ENCODE assay signal across 1 cellular context in the genomic region with DNA sequence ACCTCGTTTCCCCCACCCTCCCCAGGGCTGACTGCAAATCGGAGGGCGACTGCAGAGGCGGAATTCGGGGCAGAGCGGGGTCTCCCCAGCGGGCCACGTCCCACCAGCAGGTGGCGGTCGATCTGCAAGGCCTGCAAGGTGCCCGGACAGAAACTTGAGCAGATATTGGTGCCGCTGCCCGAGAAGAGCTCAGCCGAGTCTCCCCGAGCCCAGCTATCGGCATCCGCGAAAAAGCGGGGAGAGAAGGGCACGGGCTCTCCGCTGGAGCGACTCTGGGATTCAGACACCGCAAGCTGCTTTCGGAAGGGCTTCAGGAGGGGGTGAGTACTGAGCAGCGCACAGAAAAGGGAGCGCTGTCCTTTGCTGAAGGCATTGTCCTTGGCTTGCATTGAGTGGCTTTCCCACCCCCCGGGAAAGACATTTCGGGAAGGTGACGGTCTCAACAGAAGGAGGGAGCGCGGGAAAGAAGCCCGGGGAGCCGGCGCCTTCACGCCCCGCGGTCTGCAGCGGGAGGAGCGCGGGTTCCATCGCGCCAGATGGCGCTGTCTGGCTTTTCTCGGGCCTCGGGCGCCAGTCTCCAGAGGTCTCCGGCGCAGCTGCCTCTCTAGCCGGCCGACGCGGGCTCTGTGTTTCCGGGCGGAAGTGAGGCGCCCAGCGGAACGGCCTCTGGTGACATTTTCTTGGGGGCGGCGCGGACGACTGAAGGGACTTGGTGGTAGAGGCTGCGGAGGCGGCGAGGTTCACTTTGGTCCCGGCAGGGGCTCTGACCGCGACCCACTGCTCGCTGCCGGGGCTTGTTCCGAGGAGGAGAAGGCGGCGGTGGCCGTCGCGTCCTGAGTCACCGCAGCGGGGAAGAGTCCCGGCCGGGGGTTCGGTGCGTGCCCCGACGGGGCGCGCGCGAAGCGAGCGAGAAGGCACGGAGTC.
TF ChIP-seq lines count a peak whose summit lies in the region.

No MANE protein-coding gene starts in this region.

TF ChIP-seq in K562, 482 proteins besides CTCF, POLR2A, EP300 and RAD21 (continued from another document and continues in another):
- TF ChIP-seq, protein P1, sequence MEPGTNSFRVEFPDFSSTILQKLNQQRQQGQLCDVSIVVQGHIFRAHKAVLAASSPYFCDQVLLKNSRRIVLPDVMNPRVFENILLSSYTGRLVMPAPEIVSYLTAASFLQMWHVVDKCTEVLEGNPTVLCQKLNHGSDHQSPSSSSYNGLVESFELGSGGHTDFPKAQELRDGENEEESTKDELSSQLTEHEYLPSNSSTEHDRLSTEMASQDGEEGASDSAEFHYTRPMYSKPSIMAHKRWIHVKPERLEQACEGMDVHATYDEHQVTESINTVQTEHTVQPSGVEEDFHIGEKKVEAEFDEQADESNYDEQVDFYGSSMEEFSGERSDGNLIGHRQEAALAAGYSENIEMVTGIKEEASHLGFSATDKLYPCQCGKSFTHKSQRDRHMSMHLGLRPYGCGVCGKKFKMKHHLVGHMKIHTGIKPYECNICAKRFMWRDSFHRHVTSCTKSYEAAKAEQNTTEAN (CRISPR knock-in tag; IDR thresholded peaks at IDR 0.05), result no peak
- no peak for TF ChIP-seq ZNF77 (CRISPR knock-in tag; IDR thresholded peaks at IDR 0.05)
- TF ChIP-seq HOXB6 (CRISPR knock-in tag; IDR thresholded peaks at IDR 0.05; ENCODE audit: borderline replicate concordance), result no peak
- TF ChIP-seq LCOR (CRISPR knock-in tag; IDR thresholded peaks at IDR 0.05), result 0 out of 2 replicates have a peak, but pooled peaks have one; percentile 15
- no peak for TF ChIP-seq ZNF23 (CRISPR knock-in tag; IDR thresholded peaks at IDR 0.05)
- no peak for TF ChIP-seq HNRNPL (IDR thresholded peaks at IDR 0.05; ENCODE audit: low read depth, low read length)
- TF ChIP-seq THRAP3 (IDR thresholded peaks at IDR 0.05; ENCODE audit: borderline replicate concordance), result no peak
- no peak for TF ChIP-seq CEBPG (CRISPR knock-in tag; IDR thresholded peaks at IDR 0.05)
- no peak for TF ChIP-seq CEBPG (tag; conservative IDR thresholded peaks at IDR 0.05 in 1 of 2, IDR thresholded peaks at IDR 0.05 in 1 of 2)
- no peak for TF ChIP-seq PHTF2 (CRISPR knock-in tag; IDR thresholded peaks at IDR 0.05)
- TF ChIP-seq ZNF316 (IDR thresholded peaks at IDR 0.05), result no peak
- TF ChIP-seq, protein P2, sequence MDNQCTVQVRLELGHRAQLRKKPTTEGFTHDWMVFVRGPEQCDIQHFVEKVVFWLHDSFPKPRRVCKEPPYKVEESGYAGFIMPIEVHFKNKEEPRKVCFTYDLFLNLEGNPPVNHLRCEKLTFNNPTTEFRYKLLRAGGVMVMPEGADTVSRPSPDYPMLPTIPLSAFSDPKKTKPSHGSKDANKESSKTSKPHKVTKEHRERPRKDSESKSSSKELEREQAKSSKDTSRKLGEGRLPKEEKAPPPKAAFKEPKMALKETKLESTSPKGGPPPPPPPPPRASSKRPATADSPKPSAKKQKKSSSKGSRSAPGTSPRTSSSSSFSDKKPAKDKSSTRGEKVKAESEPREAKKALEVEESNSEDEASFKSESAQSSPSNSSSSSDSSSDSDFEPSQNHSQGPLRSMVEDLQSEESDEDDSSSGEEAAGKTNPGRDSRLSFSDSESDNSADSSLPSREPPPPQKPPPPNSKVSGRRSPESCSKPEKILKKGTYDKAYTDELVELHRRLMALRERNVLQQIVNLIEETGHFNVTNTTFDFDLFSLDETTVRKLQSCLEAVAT (IDR thresholded peaks at IDR 0.05), result no peak; a peak in 1 of 4 replicates
- TF ChIP-seq, protein P3, sequence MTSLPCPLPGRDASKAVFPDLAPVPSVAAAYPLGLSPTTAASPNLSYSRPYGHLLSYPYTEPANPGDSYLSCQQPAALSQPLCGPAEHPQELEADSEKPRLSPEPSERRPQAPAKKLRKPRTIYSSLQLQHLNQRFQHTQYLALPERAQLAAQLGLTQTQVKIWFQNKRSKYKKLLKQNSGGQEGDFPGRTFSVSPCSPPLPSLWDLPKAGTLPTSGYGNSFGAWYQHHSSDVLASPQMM (CRISPR knock-in tag; IDR thresholded peaks at IDR 0.05), result no peak
- TF ChIP-seq STAT5B (CRISPR knock-in tag; IDR thresholded peaks at IDR 0.05), result no peak
- TF ChIP-seq, protein P4, sequence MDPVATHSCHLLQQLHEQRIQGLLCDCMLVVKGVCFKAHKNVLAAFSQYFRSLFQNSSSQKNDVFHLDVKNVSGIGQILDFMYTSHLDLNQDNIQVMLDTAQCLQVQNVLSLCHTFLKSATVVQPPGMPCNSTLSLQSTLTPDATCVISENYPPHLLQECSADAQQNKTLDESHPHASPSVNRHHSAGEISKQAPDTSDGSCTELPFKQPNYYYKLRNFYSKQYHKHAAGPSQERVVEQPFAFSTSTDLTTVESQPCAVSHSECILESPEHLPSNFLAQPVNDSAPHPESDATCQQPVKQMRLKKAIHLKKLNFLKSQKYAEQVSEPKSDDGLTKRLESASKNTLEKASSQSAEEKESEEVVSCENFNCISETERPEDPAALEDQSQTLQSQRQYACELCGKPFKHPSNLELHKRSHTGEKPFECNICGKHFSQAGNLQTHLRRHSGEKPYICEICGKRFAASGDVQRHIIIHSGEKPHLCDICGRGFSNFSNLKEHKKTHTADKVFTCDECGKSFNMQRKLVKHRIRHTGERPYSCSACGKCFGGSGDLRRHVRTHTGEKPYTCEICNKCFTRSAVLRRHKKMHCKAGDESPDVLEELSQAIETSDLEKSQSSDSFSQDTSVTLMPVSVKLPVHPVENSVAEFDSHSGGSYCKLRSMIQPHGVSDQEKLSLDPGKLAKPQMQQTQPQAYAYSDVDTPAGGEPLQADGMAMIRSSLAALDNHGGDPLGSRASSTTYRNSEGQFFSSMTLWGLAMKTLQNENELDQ (CRISPR knock-in tag; IDR thresholded peaks at IDR 0.05; ENCODE audit: borderline replicate concordance), result no peak
- TF ChIP-seq HIVEP1 (CRISPR knock-in tag; IDR thresholded peaks at IDR 0.05), result no peak
- no peak for TF ChIP-seq TARDBP (IDR thresholded peaks at IDR 0.05)
- TF ChIP-seq ZNF76 (CRISPR knock-in tag; IDR thresholded peaks at IDR 0.05; ENCODE audit: borderline replicate concordance), result no peak
- TF ChIP-seq NFRKB (IDR thresholded peaks at IDR 0.05; ENCODE audit: low read depth), result peak; percentile 62; the same call in 1 of the 2 replicates
- no peak for TF ChIP-seq ERF (CRISPR knock-in tag; IDR thresholded peaks at IDR 0.05)
- TF ChIP-seq HDAC8 (tag; IDR thresholded peaks at IDR 0.05), result no peak
- no peak for TF ChIP-seq BHLHE40 (IDR thresholded peaks at IDR 0.05; ENCODE audit: low read length)
- TF ChIP-seq RBM39 (optimal IDR thresholded peaks at IDR 0.05; ENCODE audit: low read depth, low read length), result no peak
- peak; percentile 59 for TF ChIP-seq TBP (optimal IDR thresholded peaks at IDR 0.05; ENCODE audit: low read depth, low read length)
- TF ChIP-seq SLC30A9 (CRISPR knock-in tag; IDR thresholded peaks at IDR 0.05), result no peak
- no peak for TF ChIP-seq NR3C1 (CRISPR knock-in tag; IDR thresholded peaks at IDR 0.05)
- no peak for TF ChIP-seq CHD4 (IDR thresholded peaks at IDR 0.05; ENCODE audit: insufficient read depth, insufficient replicate concordance, low read depth, low read length, poor library complexity, severe bottlenecking)
- TF ChIP-seq, protein P5, sequence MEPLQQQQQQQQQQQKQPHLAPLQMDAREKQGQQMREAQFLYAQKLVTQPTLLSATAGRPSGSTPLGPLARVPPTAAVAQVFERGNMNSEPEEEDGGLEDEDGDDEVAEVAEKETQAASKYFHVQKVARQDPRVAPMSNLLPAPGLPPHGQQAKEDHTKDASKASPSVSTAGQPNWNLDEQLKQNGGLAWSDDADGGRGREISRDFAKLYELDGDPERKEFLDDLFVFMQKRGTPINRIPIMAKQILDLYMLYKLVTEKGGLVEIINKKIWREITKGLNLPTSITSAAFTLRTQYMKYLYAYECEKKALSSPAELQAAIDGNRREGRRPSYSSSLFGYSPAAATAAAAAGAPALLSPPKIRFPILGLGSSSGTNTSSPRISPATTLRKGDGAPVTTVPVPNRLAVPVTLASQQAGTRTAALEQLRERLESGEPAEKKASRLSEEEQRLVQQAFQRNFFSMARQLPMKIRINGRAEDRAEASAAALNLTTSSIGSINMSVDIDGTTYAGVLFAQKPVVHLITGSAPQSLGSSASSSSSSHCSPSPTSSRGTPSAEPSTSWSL (CRISPR knock-in tag; IDR thresholded peaks at IDR 0.05; ENCODE audit: borderline replicate concordance), result no peak
- TF ChIP-seq ARHGAP35 (IDR thresholded peaks at IDR 0.05; ENCODE audit: partially characterized antibody), result no peak
- TF ChIP-seq, protein P6, sequence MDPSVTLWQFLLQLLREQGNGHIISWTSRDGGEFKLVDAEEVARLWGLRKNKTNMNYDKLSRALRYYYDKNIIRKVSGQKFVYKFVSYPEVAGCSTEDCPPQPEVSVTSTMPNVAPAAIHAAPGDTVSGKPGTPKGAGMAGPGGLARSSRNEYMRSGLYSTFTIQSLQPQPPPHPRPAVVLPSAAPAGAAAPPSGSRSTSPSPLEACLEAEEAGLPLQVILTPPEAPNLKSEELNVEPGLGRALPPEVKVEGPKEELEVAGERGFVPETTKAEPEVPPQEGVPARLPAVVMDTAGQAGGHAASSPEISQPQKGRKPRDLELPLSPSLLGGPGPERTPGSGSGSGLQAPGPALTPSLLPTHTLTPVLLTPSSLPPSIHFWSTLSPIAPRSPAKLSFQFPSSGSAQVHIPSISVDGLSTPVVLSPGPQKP (CRISPR knock-in tag; IDR thresholded peaks at IDR 0.05), result no peak
- no peak for TF ChIP-seq HDGF (IDR thresholded peaks at IDR 0.05)
- TF ChIP-seq, protein P7, sequence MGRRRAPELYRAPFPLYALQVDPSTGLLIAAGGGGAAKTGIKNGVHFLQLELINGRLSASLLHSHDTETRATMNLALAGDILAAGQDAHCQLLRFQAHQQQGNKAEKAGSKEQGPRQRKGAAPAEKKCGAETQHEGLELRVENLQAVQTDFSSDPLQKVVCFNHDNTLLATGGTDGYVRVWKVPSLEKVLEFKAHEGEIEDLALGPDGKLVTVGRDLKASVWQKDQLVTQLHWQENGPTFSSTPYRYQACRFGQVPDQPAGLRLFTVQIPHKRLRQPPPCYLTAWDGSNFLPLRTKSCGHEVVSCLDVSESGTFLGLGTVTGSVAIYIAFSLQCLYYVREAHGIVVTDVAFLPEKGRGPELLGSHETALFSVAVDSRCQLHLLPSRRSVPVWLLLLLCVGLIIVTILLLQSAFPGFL (CRISPR knock-in tag; IDR thresholded peaks at IDR 0.05), result no peak
- TF ChIP-seq ZNF311 (CRISPR knock-in tag; IDR thresholded peaks at IDR 0.05), result no peak
- TF ChIP-seq, protein P8, sequence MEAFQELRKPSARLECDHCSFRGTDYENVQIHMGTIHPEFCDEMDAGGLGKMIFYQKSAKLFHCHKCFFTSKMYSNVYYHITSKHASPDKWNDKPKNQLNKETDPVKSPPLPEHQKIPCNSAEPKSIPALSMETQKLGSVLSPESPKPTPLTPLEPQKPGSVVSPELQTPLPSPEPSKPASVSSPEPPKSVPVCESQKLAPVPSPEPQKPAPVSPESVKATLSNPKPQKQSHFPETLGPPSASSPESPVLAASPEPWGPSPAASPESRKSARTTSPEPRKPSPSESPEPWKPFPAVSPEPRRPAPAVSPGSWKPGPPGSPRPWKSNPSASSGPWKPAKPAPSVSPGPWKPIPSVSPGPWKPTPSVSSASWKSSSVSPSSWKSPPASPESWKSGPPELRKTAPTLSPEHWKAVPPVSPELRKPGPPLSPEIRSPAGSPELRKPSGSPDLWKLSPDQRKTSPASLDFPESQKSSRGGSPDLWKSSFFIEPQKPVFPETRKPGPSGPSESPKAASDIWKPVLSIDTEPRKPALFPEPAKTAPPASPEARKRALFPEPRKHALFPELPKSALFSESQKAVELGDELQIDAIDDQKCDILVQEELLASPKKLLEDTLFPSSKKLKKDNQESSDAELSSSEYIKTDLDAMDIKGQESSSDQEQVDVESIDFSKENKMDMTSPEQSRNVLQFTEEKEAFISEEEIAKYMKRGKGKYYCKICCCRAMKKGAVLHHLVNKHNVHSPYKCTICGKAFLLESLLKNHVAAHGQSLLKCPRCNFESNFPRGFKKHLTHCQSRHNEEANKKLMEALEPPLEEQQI (IDR thresholded peaks at IDR 0.05), result 0 out of 2 replicates have a peak, but pooled peaks have one; percentile 9
- TF ChIP-seq YBX1 (IDR thresholded peaks at IDR 0.05), result no peak
- TF ChIP-seq, protein P9, sequence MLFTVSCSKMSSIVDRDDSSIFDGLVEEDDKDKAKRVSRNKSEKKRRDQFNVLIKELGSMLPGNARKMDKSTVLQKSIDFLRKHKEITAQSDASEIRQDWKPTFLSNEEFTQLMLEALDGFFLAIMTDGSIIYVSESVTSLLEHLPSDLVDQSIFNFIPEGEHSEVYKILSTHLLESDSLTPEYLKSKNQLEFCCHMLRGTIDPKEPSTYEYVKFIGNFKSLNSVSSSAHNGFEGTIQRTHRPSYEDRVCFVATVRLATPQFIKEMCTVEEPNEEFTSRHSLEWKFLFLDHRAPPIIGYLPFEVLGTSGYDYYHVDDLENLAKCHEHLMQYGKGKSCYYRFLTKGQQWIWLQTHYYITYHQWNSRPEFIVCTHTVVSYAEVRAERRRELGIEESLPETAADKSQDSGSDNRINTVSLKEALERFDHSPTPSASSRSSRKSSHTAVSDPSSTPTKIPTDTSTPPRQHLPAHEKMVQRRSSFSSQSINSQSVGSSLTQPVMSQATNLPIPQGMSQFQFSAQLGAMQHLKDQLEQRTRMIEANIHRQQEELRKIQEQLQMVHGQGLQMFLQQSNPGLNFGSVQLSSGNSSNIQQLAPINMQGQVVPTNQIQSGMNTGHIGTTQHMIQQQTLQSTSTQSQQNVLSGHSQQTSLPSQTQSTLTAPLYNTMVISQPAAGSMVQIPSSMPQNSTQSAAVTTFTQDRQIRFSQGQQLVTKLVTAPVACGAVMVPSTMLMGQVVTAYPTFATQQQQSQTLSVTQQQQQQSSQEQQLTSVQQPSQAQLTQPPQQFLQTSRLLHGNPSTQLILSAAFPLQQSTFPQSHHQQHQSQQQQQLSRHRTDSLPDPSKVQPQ (CRISPR knock-in tag; IDR thresholded peaks at IDR 0.05; ENCODE audit: borderline replicate concordance), result no peak
- no peak for TF ChIP-seq ZNF79 (CRISPR knock-in tag; IDR thresholded peaks at IDR 0.05; ENCODE audit: low read depth)
- TF ChIP-seq, protein P10, sequence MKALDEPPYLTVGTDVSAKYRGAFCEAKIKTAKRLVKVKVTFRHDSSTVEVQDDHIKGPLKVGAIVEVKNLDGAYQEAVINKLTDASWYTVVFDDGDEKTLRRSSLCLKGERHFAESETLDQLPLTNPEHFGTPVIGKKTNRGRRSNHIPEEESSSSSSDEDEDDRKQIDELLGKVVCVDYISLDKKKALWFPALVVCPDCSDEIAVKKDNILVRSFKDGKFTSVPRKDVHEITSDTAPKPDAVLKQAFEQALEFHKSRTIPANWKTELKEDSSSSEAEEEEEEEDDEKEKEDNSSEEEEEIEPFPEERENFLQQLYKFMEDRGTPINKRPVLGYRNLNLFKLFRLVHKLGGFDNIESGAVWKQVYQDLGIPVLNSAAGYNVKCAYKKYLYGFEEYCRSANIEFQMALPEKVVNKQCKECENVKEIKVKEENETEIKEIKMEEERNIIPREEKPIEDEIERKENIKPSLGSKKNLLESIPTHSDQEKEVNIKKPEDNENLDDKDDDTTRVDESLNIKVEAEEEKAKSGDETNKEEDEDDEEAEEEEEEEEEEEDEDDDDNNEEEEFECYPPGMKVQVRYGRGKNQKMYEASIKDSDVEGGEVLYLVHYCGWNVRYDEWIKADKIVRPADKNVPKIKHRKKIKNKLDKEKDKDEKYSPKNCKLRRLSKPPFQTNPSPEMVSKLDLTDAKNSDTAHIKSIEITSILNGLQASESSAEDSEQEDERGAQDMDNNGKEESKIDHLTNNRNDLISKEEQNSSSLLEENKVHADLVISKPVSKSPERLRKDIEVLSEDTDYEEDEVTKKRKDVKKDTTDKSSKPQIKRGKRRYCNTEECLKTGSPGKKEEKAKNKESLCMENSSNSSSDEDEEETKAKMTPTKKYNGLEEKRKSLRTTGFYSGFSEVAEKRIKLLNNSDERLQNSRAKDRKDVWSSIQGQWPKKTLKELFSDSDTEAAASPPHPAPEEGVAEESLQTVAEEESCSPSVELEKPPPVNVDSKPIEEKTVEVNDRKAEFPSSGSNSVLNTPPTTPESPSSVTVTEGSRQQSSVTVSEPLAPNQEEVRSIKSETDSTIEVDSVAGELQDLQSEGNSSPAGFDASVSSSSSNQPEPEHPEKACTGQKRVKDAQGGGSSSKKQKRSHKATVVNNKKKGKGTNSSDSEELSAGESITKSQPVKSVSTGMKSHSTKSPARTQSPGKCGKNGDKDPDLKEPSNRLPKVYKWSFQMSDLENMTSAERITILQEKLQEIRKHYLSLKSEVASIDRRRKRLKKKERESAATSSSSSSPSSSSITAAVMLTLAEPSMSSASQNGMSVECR (CRISPR knock-in tag; IDR thresholded peaks at IDR 0.05), result no peak; the same call in 1 of the 2 replicates
